In the genomic region with DNA sequence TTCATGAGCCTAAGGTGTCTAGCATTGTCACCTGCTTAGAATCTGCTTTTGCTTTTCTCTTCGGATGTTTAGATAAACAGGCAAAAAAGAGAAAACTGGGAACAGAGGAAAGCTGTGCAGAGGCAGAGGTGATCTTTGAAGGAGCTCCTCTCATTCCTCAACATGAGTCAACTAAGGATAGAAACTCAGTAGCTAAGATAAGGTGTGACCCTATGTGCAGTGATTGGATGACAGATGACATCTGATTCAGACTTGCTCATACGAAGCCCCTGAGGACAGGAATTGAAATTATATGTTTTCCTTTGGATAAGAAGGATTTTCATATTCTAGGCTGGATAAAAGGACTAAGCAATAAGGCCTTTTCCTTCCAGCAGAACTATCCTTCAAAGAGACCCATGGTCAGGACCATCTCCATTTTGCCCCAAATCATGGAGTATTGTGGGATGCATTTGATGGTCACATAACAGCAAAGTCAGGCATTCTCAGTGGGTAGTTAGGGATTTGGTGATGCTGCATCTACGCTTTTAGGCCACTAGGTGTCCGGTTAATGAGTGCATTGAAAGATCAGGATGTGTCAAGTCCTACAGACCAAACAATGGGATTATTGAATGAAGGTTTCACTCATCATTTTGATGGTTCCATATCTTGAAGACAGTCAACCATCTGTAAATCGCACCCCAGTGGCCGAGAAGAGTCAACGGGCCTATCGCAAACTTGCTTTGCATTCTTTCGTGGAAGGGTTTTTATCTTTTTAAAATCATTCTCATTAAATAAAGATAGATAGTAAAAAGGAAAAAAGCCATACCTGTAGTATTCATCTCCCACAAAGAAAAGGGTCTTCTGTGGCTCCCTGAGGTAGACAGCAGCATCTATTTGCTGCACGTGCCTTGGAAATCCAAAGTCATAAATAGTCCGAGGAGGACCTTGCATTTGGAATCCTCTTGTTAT, we compare ENCODE assay signal across 8 cellular contexts.
DNase-seq lines count a peak whose midpoint lies in the region; ATAC-seq and TF ChIP-seq lines count a peak whose summit lies in the region.

No MANE protein-coding gene starts in this region.

- peak; percentile 70 for TF ChIP-seq CTCF in fibroblast of pulmonary artery (IDR thresholded peaks at IDR 0.05; ENCODE audit: low read length, missing control alignments)

- DNase-seq in AG08395 (ENCODE audit: low spot score) (peak; percentile 24), OCI-M1 (lab: John Stamatoyannopoulos, UW) (peak; percentile 29), fibroblast of pulmonary artery (ENCODE audit: low read depth) (peak; percentile 36), cerebellar nuclear complex (lab: John Stamatoyannopoulos, UW) (no peak), AG08396 (ENCODE audit: low spot score) (no peak)
- DNase-seq in stimulated activated naive CD8-positive, alpha-beta T cell treated with anti-CD3 and anti-CD28 coated beads, Interleukin-15, Interleukin-2, amounts not matched to agents 100 U/mL and 50 U/mL, for 24 hours = no peak

- H3K4me3 ChIP-seq in fibroblast of pulmonary artery (replicated peaks; ENCODE audit: low read depth, low read length) = no peak overlapping the region

- ATAC-seq in GM18502 (IDR thresholded peaks at IDR 0.05; ENCODE audit: poor library complexity, unreplicated experiment) = peak; percentile 39
- no peak for ATAC-seq in HG02588 (IDR thresholded peaks at IDR 0.05; ENCODE audit: unreplicated experiment)
- no peak for ATAC-seq in stimulated activated naive CD8-positive, alpha-beta T cell treated with anti-CD3 and anti-CD28 coated beads, Interleukin-15, Interleukin-2, amounts not matched to agents 100 U/mL and 50 U/mL, for 24 hours

Comparison
In these comparisons a context has a peak if more than half of its experiments do, and no peak if none do; other contexts are left out.
1. DNase-seq: peak in AG08395 (single experiment), OCI-M1 (single experiment) and fibroblast of pulmonary artery (single experiment); none in stimulated activated naive CD8-positive, alpha-beta T cell treated with anti-CD3 and anti-CD28 coated beads, Interleukin-15, Interleukin-2, amounts not matched to agents 100 U/mL and 50 U/mL, for 24 hours (single experiment), cerebellar nuclear complex (0 of 2) and AG08396 (single experiment).